In the genomic region with DNA sequence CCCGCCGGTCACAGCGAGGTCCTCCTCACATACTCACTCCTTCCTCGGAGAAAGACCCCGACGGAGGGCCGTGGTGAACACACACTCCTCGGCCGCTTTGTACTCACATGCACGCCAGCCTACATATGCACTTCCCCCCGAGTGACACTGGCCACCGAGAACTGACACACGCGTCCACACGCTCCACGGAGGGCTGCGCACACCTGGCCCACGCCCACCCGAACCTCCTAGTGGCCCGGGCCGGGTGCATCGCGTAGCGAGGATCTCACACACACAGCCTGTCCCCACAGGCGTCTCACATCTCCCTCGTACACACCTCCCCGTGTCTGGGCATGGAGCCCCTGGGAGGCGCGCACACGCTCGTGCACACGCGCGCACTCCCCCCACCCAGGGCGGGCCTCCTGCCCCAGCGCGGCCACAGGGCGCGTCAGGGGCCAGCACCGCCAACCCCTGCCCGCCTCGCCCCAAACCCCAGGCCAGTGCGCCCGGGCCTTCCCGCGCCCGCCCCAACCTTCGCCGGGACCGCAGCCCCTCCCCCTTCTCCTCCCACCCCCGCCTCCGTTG, we compare ENCODE assay signal across 8 cellular contexts. TPM values are rescaled to one million over a fixed set of nuclear protein-coding genes. Genes with fewer than 3 reads are reported as not detected.
A peak's percentile ranks its signal among the peaks of the same experiment; 100 is the strongest.
DNase-seq lines count a peak whose midpoint lies in the region; ATAC-seq and TF ChIP-seq lines count a peak whose summit lies in the region.

No MANE protein-coding gene starts in this region.

- no peaks in the 10 kb centered on the region for H3K9me3 Mint-ChIP-seq in effector memory CD8-positive, alpha-beta T cell

- H3K36me3 Mint-ChIP-seq in effector memory CD8-positive, alpha-beta T cell (ENCODE audit: insufficient read depth) = no peaks in the 10 kb centered on the region

- whole genome bisulfite sequencing in aorta, 2 donors = 0% methylated on average over 49 to 52 of the region's 52 CpGs

- in situ Hi-C loops in GM13976 (cut with MboI; ENCODE audit: low sequenced_read_pairs, unreplicated experiment) = no loop called here

- peaks cover 4 to 5% of the 10 kb centered on the region in 2 donors for H3K4me1 Mint-ChIP-seq in effector memory CD8-positive, alpha-beta T cell (ENCODE audit: low read depth in 2 of 2)

- H3K36me3 ChIP-seq in muscle layer of duodenum (ENCODE audit: control insufficient read depth in 1 of 2, insufficient read depth in 2 of 2, low read length in 2 of 2) (no peaks in the 10 kb centered on the region), aorta (ENCODE audit: control insufficient read depth in 1 of 2, insufficient read depth in 2 of 2, low read length in 1 of 2) (no peaks in the 10 kb centered on the region)

- H3K27me3 ChIP-seq in muscle layer of duodenum (ENCODE audit: low read depth, low read length) (no peaks in the 10 kb centered on the region), aorta (ENCODE audit: control insufficient read depth in 1 of 2, insufficient read depth in 2 of 2, low read length in 1 of 2) (no peaks in the 10 kb centered on the region)

- H3K27ac Mint-ChIP-seq in effector memory CD8-positive, alpha-beta T cell = no peak overlapping the region

- H3K4me3 ChIP-seq in muscle layer of duodenum (ENCODE audit: low read depth in 1 of 2, low read length in 2 of 2) = peak overlapping the region; percentile 57 to 84
- peak overlapping the region; percentile 39 to 71 for H3K4me3 ChIP-seq in aorta (ENCODE audit: low read length in 2 of 2)

- peaks cover 31% of the 10 kb centered on the region in 2 donors for H3K27me3 Mint-ChIP-seq in effector memory CD8-positive, alpha-beta T cell

- intact Hi-C loops in aorta (cut with DNase I) = no loop called here

- DNase-seq in GM13976 (ENCODE audit: low spot score) (peak; percentile 60), NCI-H2227 treated with DMSO at 0.1 percent for 48 hours (lab: John Stamatoyannopoulos, UW) (peak; percentile 13), aorta (peak; percentile 55 to 77), dermis blood vessel endothelial cell (no peak)
- no peak for DNase-seq in effector memory CD8-positive, alpha-beta T cell
- DNase-seq in stimulated activated naive CD4-positive, alpha-beta T cell treated with Interleukin-2 at 50 U/mL for 16 hours (lab: John Stamatoyannopoulos, UW) = no peak
- no peak for DNase-seq in stimulated activated CD4-positive, alpha-beta T cell treated with anti-CD3 and anti-CD28 coated beads, Interleukin-12 subunit alpha, Interleukin-12 subunit beta, amount 100 ng/mL, for 4 hours

- no peaks in the 10 kb centered on the region for H3K9me3 ChIP-seq in muscle layer of duodenum (ENCODE audit: control insufficient read depth in 1 of 2, low read length in 2 of 2)
- no peaks in the 10 kb centered on the region for H3K9me3 ChIP-seq in aorta (ENCODE audit: control insufficient read depth, low read length)

- peak overlapping the region in 1 of 2 donors; percentile 81 for H3K4me3 Mint-ChIP-seq in effector memory CD8-positive, alpha-beta T cell

- peak; percentile 12 for ATAC-seq in effector memory CD8-positive, alpha-beta T cell (replicated peaks)
- peak; percentile 43 for ATAC-seq in aorta (ENCODE audit: low FRiP score)

- H3K27ac ChIP-seq in muscle layer of duodenum (ENCODE audit: low read length) = no peak overlapping the region
- peak overlapping the region in 1 of 2 donors; percentile 25 for H3K27ac ChIP-seq in aorta (ENCODE audit: low read depth in 1 of 2, low read length in 2 of 2)

- H3K4me1 ChIP-seq in muscle layer of duodenum (ENCODE audit: control insufficient read depth in 1 of 2, insufficient read depth in 2 of 2, low read length in 2 of 2) = peaks cover 0 to 11% of the 10 kb centered on the region in 2 donors
- peaks cover 0 to under 1% of the 10 kb centered on the region in 2 donors for H3K4me1 ChIP-seq in aorta (ENCODE audit: control insufficient read depth in 1 of 2, insufficient read depth in 2 of 2, low read length in 2 of 2)

- TF ChIP-seq CTCF in GM13976 (IDR thresholded peaks at IDR 0.05; ENCODE audit: borderline replicate concordance, control extremely low read depth, extremely low read depth, insufficient read depth, missing control alignments) = no peak

RNA-seq across cellular contexts. Expression of gene C3orf70, which starts 0.4 kb away (rescaled TPM):
- 10 to 100 TPM; 17.2 to 20.4 TPM for total RNA-seq in aorta
- 1 to 10 TPM; 4.5 to 6.7 TPM for polyA plus RNA-seq in aorta
- 2.6 and 2.8 TPM in 2 replicates for total RNA-seq in dermis blood vessel endothelial cell

Comparison
In these comparisons a context has a peak if more than half of its experiments do, and no peak if none do; other contexts are left out.
1. DNase-seq: peak in GM13976 (single experiment), NCI-H2227 treated with DMSO at 0.1 percent for 48 hours (single experiment) and aorta (2 of 2); none in effector memory CD8-positive, alpha-beta T cell (0 of 3), stimulated activated naive CD4-positive, alpha-beta T cell treated with Interleukin-2 at 50 U/mL for 16 hours (single experiment), dermis blood vessel endothelial cell (single experiment) and stimulated activated CD4-positive, alpha-beta T cell treated with anti-CD3 and anti-CD28 coated beads, Interleukin-12 subunit alpha, Interleukin-12 subunit beta, amount 100 ng/mL, for 4 hours (single experiment).